In genomic region chr15:95291878-95292472, GRCh38 we compare ENCODE assay signal across 8 cellular contexts.
DNase-seq lines count a peak whose midpoint lies in the region; ATAC-seq and TF ChIP-seq lines count a peak whose summit lies in the region.

No MANE protein-coding gene starts in this region.

- H3K9ac ChIP-seq in SK-N-SH = no peak overlapping the region

- DNase-seq in SK-N-SH (peak; percentile 38), HPDE6-E6E7 (ENCODE audit: extremely low spot score) (peak; percentile 19), WERI-Rb-1 (peak; percentile 8), immature natural killer cell (peak in 2 of 3 donors; percentile 21 to 30), caudate nucleus (lab: John Stamatoyannopoulos, UW) (no peak)
- no peak for DNase-seq in activated T-cell treated with anti-CD3 and anti-CD28 coated beads, Interleukin-2, amount 50 U/mL, for 48 hours

- no peaks in the 10 kb centered on the region for H3K9me3 Mint-ChIP-seq in immature natural killer cell

- H3K4me3 ChIP-seq in SK-N-SH (ENCODE audit: low read depth in 2 of 2, low read length in 1 of 2) (no peak overlapping the region; a peak in 1 of 4 replicates), WERI-Rb-1 (ENCODE audit: low read depth, low read length) (no peak overlapping the region)

- H3K36me3 ChIP-seq in SK-N-SH (replicated peaks in 1 of 2; ENCODE audit: control insufficient read depth in 1 of 2, insufficient read depth in 2 of 2, low read length in 1 of 2) (no peaks in the 10 kb centered on the region), WERI-Rb-1 (no peaks in the 10 kb centered on the region)

- H3K4me1 Mint-ChIP-seq in immature natural killer cell = no peaks in the 10 kb centered on the region

- no peaks in the 10 kb centered on the region for H3K36me3 Mint-ChIP-seq in immature natural killer cell

- no peak overlapping the region for H3K4me3 Mint-ChIP-seq in immature natural killer cell

- CTCF ChIA-PET in SK-N-SH (lab: Yijun Ruan, JAX) = interaction anchor here (0.6 to 3.8 kb wide), 12 partner anchors 8 to 1261 kb away, joined by 3 to 15 read pairs (median 4); no protein-coding TSS in a partner anchor

- no peak for TF ChIP-seq EP300 in SK-N-SH (IDR thresholded peaks at IDR 0.05; ENCODE audit: borderline replicate concordance in 1 of 2, low read depth in 1 of 2, low read length in 1 of 2)

- H3K4me2 ChIP-seq in SK-N-SH = no peak overlapping the region

- H3K27ac ChIP-seq in SK-N-SH (ENCODE audit: low read depth in 2 of 2, low read length in 1 of 2) (no peak overlapping the region), WERI-Rb-1 (no peak overlapping the region), caudate nucleus (ENCODE audit: low read depth, low read length) (no peak overlapping the region)

- peak; percentile 55 for TF ChIP-seq RAD21 in SK-N-SH (IDR thresholded peaks at IDR 0.05; ENCODE audit: low read length)

- H3K4me1 ChIP-seq in SK-N-SH (ENCODE audit: control insufficient read depth in 1 of 2, insufficient read depth in 2 of 2, low read depth in 1 of 2, low read length in 1 of 2) = no peaks in the 10 kb centered on the region; a peak in 1 of 4 replicates

- H3K9me2 ChIP-seq in SK-N-SH = no peaks in the 10 kb centered on the region

- H3K27me3 Mint-ChIP-seq in immature natural killer cell (ENCODE audit: low read depth in 3 of 3) = peaks cover 15 to 43% (median 25%) of the 10 kb centered on the region in 3 donors

- H3K27me3 ChIP-seq in SK-N-SH (ENCODE audit: insufficient read depth) (no peaks in the 10 kb centered on the region), WERI-Rb-1 (ENCODE audit: insufficient read depth, low read depth, severe bottlenecking) (peaks cover 40% of the 10 kb centered on the region)

- H3K27ac Mint-ChIP-seq in immature natural killer cell = no peak overlapping the region

- POLR2A ChIA-PET in SK-N-SH (lab: Yijun Ruan, JAX) = no interaction called here

- ATAC-seq in SK-N-SH treated with all-trans-retinoic acid at 6 μM for 48 hours = no peak
- no peak for ATAC-seq in HG03442 (IDR thresholded peaks at IDR 0.05; ENCODE audit: unreplicated experiment)

- H3K9me3 ChIP-seq in SK-N-SH (no peaks in the 10 kb centered on the region), WERI-Rb-1 (ENCODE audit: severe bottlenecking) (no peaks in the 10 kb centered on the region)

- no peak overlapping the region for H2AFZ ChIP-seq in SK-N-SH (ENCODE audit: low read depth)

- H4K20me1 ChIP-seq in SK-N-SH (ENCODE audit: insufficient read depth) = no peaks in the 10 kb centered on the region

- no peaks in the 10 kb centered on the region for H3K79me2 ChIP-seq in SK-N-SH (ENCODE audit: insufficient read depth)

- TF ChIP-seq CTCF in SK-N-SH (IDR thresholded peaks at IDR 0.05) (peak; percentile 63), WERI-Rb-1 (IDR thresholded peaks at IDR 0.05; ENCODE audit: low read depth, low read length) (peak; percentile 45)

- WGBS in SK-N-SH (ENCODE audit: low lambda C conversion rate) = 6% methylated on average over 3 of the region's 3 CpGs

- no peaks in the 10 kb centered on the region for H3F3A ChIP-seq in SK-N-SH (replicated peaks; ENCODE audit: insufficient read depth)

TF ChIP-seq in SK-N-SH, 30 proteins besides CTCF, POLR2A, EP300 and RAD21:
- peak; percentile 30; the same call in 1 of the 2 replicates for TF ChIP-seq SMC3 (IDR thresholded peaks at IDR 0.05; ENCODE audit: low read depth, low read length)
- no peak for TF ChIP-seq TCF12 (IDR thresholded peaks at IDR 0.05)

TF ChIP-seq in SK-N-SH treated with all-trans-retinoic acid at 6 μM for 48 hours, 23 proteins besides CTCF, POLR2A, EP300 and RAD21:
- no peak for TF ChIP-seq RARB (CRISPR knock-in tag; IDR thresholded peaks at IDR 0.05)
- no peak for TF ChIP-seq OSR1 (CRISPR knock-in tag; IDR thresholded peaks at IDR 0.05)
- no peak for TF ChIP-seq GLIS3 (CRISPR knock-in tag; IDR thresholded peaks at IDR 0.05)
- TF ChIP-seq ZC3H10 (CRISPR knock-in tag; IDR thresholded peaks at IDR 0.05) = no peak

Comparison
In these comparisons a context has a peak if more than half of its experiments do, and no peak if none do; other contexts are left out.
1. DNase-seq: peak in SK-N-SH (single experiment), HPDE6-E6E7 (single experiment), WERI-Rb-1 (single experiment) and immature natural killer cell (2 of 3); none in caudate nucleus (0 of 61) and activated T-cell treated with anti-CD3 and anti-CD28 coated beads, Interleukin-2, amount 50 U/mL, for 48 hours (0 of 2).